8 cellular contexts compared by ENCODE assay signal in genomic region chr5:150458819-150459557, GRCh38. TPM values are rescaled to one million over a fixed set of nuclear protein-coding genes. Genes with fewer than 3 reads are reported as not detected.
DNase-seq lines count a peak whose midpoint lies in the region; ATAC-seq and TF ChIP-seq lines count a peak whose summit lies in the region.

No MANE protein-coding gene starts in this region.

- intact Hi-C loops in cardiac septum (cut with DNase I), result loop anchor here (1.0 to 2.0 kb wide), 2 partner anchors 64 to 86 kb away; no protein-coding TSS in a partner anchor

- no peaks in the 10 kb centered on the region for H3K79me2 ChIP-seq in Karpas-422 (ENCODE audit: low read length)

- peaks cover 27% of the 10 kb centered on the region for H3K4me1 ChIP-seq in Karpas-422 (ENCODE audit: low read length)

- peak overlapping the region; percentile 72; the same call in 1 of the 2 replicates for H2AFZ ChIP-seq in Karpas-422 (ENCODE audit: low read length)

- ATAC-seq in GM21576 (IDR thresholded peaks at IDR 0.05; ENCODE audit: unreplicated experiment) (peak; percentile 68), SK-N-SH treated with all-trans-retinoic acid at 6 μM for 48 hours (peak; percentile 96)
- ATAC-seq in activated naive CD4-positive, alpha-beta T cell treated with anti-CD3 and anti-CD28 coated beads, Interleukin-2, amount 50 U/mL, for 72 hours, result peak; percentile 95

- peak overlapping the region in 1 of 2 donors; percentile 80 for H3K27ac Mint-ChIP-seq in activated naive CD4-positive, alpha-beta T cell treated with anti-CD3 and anti-CD28 coated beads, Interleukin-2, amount 50 U/mL, for 72 hours

- H3K9me2 ChIP-seq in Karpas-422 (replicated peaks; ENCODE audit: insufficient read depth, low read length), result no peaks in the 10 kb centered on the region

- H3K4me2 ChIP-seq in Karpas-422 (ENCODE audit: low read depth, low read length, poor library complexity, severe bottlenecking), result peak overlapping the region; percentile 26

- H3K27ac ChIP-seq in Karpas-422 (ENCODE audit: low read length), result no peak overlapping the region

- no peaks in the 10 kb centered on the region for H3K9me3 ChIP-seq in Karpas-422 (ENCODE audit: low read length)

- peaks cover 0 to 7% of the 10 kb centered on the region in 2 donors for H3K36me3 Mint-ChIP-seq in activated naive CD4-positive, alpha-beta T cell treated with anti-CD3 and anti-CD28 coated beads, Interleukin-2, amount 50 U/mL, for 72 hours

- no peaks in the 10 kb centered on the region for H4K20me1 ChIP-seq in Karpas-422 (ENCODE audit: insufficient read depth, low read depth, low read length)

- no peaks in the 10 kb centered on the region for H3K9me3 Mint-ChIP-seq in activated naive CD4-positive, alpha-beta T cell treated with anti-CD3 and anti-CD28 coated beads, Interleukin-2, amount 50 U/mL, for 72 hours

- H3K9ac ChIP-seq in Karpas-422 (ENCODE audit: low read length), result no peak overlapping the region

- peak; percentile 76 for TF ChIP-seq CTCF in retinal pigment epithelial cell (conservative IDR thresholded peaks at IDR 0.05; ENCODE audit: low read depth, low read length)

- H3K4me3 ChIP-seq in Karpas-422 (ENCODE audit: low read length) (peak overlapping the region; percentile 11; the same call in 1 of the 2 replicates), retinal pigment epithelial cell (ENCODE audit: low read length) (no peak overlapping the region)

- H3K27me3 ChIP-seq in Karpas-422 (ENCODE audit: low read length), result no peaks in the 10 kb centered on the region

- DNase-seq in ELF-1 (ENCODE audit: low read depth, low spot score) (peak; percentile 88), Karpas-422 (peak; percentile 93), cardiac septum (ENCODE audit: low spot score) (peak; percentile 92), retinal pigment epithelial cell (ENCODE audit: low read depth) (no peak), amniotic stem cell (lab: John Stamatoyannopoulos, UW) (no peak)
- DNase-seq in activated naive CD4-positive, alpha-beta T cell treated with anti-CD3 and anti-CD28 coated beads, Interleukin-2, amount 50 U/mL, for 72 hours (ENCODE audit: low spot score in 2 of 2), result peak; percentile 85 to 94

- no peaks in the 10 kb centered on the region for H3K36me3 ChIP-seq in Karpas-422 (ENCODE audit: insufficient read depth, low read length)

TF ChIP-seq in SK-N-SH treated with all-trans-retinoic acid at 6 μM for 48 hours, 23 proteins besides CTCF, POLR2A, EP300 and RAD21:
- no peak for TF ChIP-seq RARB (CRISPR knock-in tag; IDR thresholded peaks at IDR 0.05)
- no peak for TF ChIP-seq ISL1 (CRISPR knock-in tag; IDR thresholded peaks at IDR 0.05)
- no peak for TF ChIP-seq CREB5 (CRISPR knock-in tag; IDR thresholded peaks at IDR 0.05; ENCODE audit: low read depth)
- no peak for TF ChIP-seq ZNF70 (CRISPR knock-in tag; IDR thresholded peaks at IDR 0.05)
- TF ChIP-seq TCF4 (CRISPR knock-in tag; IDR thresholded peaks at IDR 0.05; ENCODE audit: borderline replicate concordance), result no peak
- no peak for TF ChIP-seq GLIS3 (CRISPR knock-in tag; IDR thresholded peaks at IDR 0.05)
- TF ChIP-seq ZFP3 (CRISPR knock-in tag; IDR thresholded peaks at IDR 0.05), result no peak
- no peak for TF ChIP-seq ZC3H10 (CRISPR knock-in tag; IDR thresholded peaks at IDR 0.05)
- TF ChIP-seq TOX (CRISPR knock-in tag; IDR thresholded peaks at IDR 0.05; ENCODE audit: borderline replicate concordance), result no peak
- no peak for TF ChIP-seq ARNTL (CRISPR knock-in tag; IDR thresholded peaks at IDR 0.05; ENCODE audit: borderline replicate concordance, low read depth)
- TF ChIP-seq CSRNP3 (CRISPR knock-in tag; IDR thresholded peaks at IDR 0.05), result no peak
- TF ChIP-seq BACH2 (CRISPR knock-in tag; IDR thresholded peaks at IDR 0.05; ENCODE audit: borderline replicate concordance), result no peak
- TF ChIP-seq PATZ1 (CRISPR knock-in tag; IDR thresholded peaks at IDR 0.05; ENCODE audit: borderline replicate concordance), result no peak
- no peak for TF ChIP-seq ESRRG (CRISPR knock-in tag; IDR thresholded peaks at IDR 0.05)
- TF ChIP-seq ZNF565 (CRISPR knock-in tag; conservative IDR thresholded peaks at IDR 0.05; ENCODE audit: low read depth), result no peak
- no peak for TF ChIP-seq ZFP30 (CRISPR knock-in tag; IDR thresholded peaks at IDR 0.05)

RNA-seq across cellular contexts. Expression of gene RPS14, which starts 9.4 kb away (rescaled TPM):
- total RNA-seq in Karpas-422 (2014; rRNA removed; shearing (Covaris generic); ENCODE audit: low replicate concordance), result 3,040 and 3,750 TPM in 2 replicates
- total RNA-seq in activated naive CD4-positive, alpha-beta T cell treated with anti-CD3 and anti-CD28 coated beads, Interleukin-2, amount 50 U/mL, for 72 hours, result 1,000 to 10,000 TPM; 2,876 to 3,412 TPM
- 852 TPM for total RNA-seq in cardiac septum

RNA-seq across cellular contexts. Expression of gene CD74, which starts 46.3 kb away (rescaled TPM):
- total RNA-seq in Karpas-422 (2014; rRNA removed; shearing (Covaris generic); ENCODE audit: low replicate concordance), result 5,756 and 8,933 TPM in 2 replicates
- 100 to 1,000 TPM; 249 to 277 TPM for total RNA-seq in activated naive CD4-positive, alpha-beta T cell treated with anti-CD3 and anti-CD28 coated beads, Interleukin-2, amount 50 U/mL, for 72 hours
- 239 TPM for total RNA-seq in cardiac septum

RNA-seq across cellular contexts. Expression of gene NDST1, which starts 48.9 kb away (rescaled TPM):
- total RNA-seq in Karpas-422 (2014; rRNA removed; shearing (Covaris generic); ENCODE audit: low replicate concordance), result 8.4 and 20.9 TPM in 2 replicates
- 1 to 10 TPM in 1 of 2 donors, under 1 TPM in 1; 0.87 to 4.5 TPM for total RNA-seq in activated naive CD4-positive, alpha-beta T cell treated with anti-CD3 and anti-CD28 coated beads, Interleukin-2, amount 50 U/mL, for 72 hours
- total RNA-seq in cardiac septum, result 67.6 TPM

Comparison
In these comparisons a context has a peak if more than half of its experiments do, and no peak if none do; other contexts are left out.
1. DNase-seq: peak in ELF-1 (single experiment), Karpas-422 (single experiment), activated naive CD4-positive, alpha-beta T cell treated with anti-CD3 and anti-CD28 coated beads, Interleukin-2, amount 50 U/mL, for 72 hours (2 of 2) and cardiac septum (single experiment); none in retinal pigment epithelial cell (single experiment) and amniotic stem cell (single experiment).
2. RNA of gene CD74, which starts 46.3 kb away (total RNA-seq): 5,756 to 8,933 TPM in Karpas-422; 249 to 277 TPM in activated naive CD4-positive, alpha-beta T cell treated with anti-CD3 and anti-CD28 coated beads, Interleukin-2, amount 50 U/mL, for 72 hours and 239 TPM in cardiac septum (single experiment); every median in the first group is over 10 times any median in the second.
3. Peak in every context shown above with its lines, with median percentiles within 50 percentile points of each other: ATAC-seq.